Comparison of ENCODE assay signal across 19 cellular contexts in genomic region chr12:112375105-112375504, GRCh38. TPM values are rescaled to one million over a fixed set of nuclear protein-coding genes. Genes with fewer than 3 reads are reported as not detected.
DNase-seq lines count a peak whose midpoint lies in the region; ATAC-seq, FAIRE-seq and TF ChIP-seq lines count a peak whose summit lies in the region.
"Had no signal": no experiment of that assay in that cellular context is flagged by ENCODE, and none has a peak within 500 bp of the region (broad histone marks: within the 10 kb centered on the region; RNA-seq: fewer than 3 reads in every experiment).

No MANE protein-coding gene starts in this region.

- no peak overlapping the region for H3K4me2 ChIP-seq in GM12878 (ENCODE audit: control insufficient read depth, insufficient read depth)

- WGBS in GM12878 (ENCODE audit: insufficient coverage, insufficient replicate concordance, low lambda C conversion rate, missing lambda C conversion rate): 99% methylated on average over 5 of the region's 5 CpGs

- H3K9ac ChIP-seq in GM12878 (ENCODE audit: control insufficient read depth, insufficient read depth, low read length): no peak overlapping the region

- POLR2A ChIA-PET in HEK293 (lab: Yijun Ruan, JAX) (no interaction called here), GM12878 (lab: Charles Lee) (no interaction called here)

- H3K9me3 ChIP-seq in HEK293 (ENCODE audit: control insufficient read depth, insufficient read depth, low read depth, low read length): no peaks in the 10 kb centered on the region
- H3K9me3 ChIP-seq in GM12878 (replicated peaks; ENCODE audit: control insufficient read depth, insufficient read depth, low read length): no peaks in the 10 kb centered on the region; the same call in 2 of the 3 replicates
- H3K9me3 ChIP-seq: upper lobe of left lung had no signal

- ATAC-seq in GM12878 (no peak), GM19328 (IDR thresholded peaks at IDR 0.05; ENCODE audit: unreplicated experiment) (no peak)
- ATAC-seq: CD8-positive, alpha-beta T cell; T-helper 17 cell had no signal

- intact Hi-C loops in GM12878 (cut with micrococcal nuclease; ENCODE audit: unreplicated experiment): no loop called here

- no peak overlapping the region for H2AFZ ChIP-seq in GM12878 (ENCODE audit: control insufficient read depth, low read depth, low read length)

- CTCF ChIA-PET in HEK293 (lab: Yijun Ruan, JAX): no interaction called here
- CTCF ChIA-PET in GM12878 (lab: Yijun Ruan, JAX): no interaction called here

- DNase-seq in NCI-H1105 treated with DMSO at 0.1 percent for 48 hours (lab: John Stamatoyannopoulos, UW) (peak; percentile 15), GM12878 (ENCODE audit: low read depth, low spot score) (no peak), NCI-H2107 treated with DMSO at 0.1 percent for 48 hours (lab: John Stamatoyannopoulos, UW; ENCODE audit: unreplicated experiment) (no peak), activated T-cell treated with anti-CD3 and anti-CD28 coated beads for 4 hours (no peak)
- DNase-seq: activated CD4-positive, alpha-beta T cell treated with anti-CD3 and anti-CD28 coated beads, Interleukin-2, amount 10 ng/mL, durations not matched to agents 7 days and 5 days; activated naive CD8-positive, alpha-beta T cell treated with anti-CD3 and anti-CD28 coated beads, Interleukin-2, amount 10 ng/mL, durations not matched to agents 7 days and 5 days; CD8-positive, alpha-beta T cell; effector CD8-positive, alpha-beta T cell; KBM-7; MV-4-11; NCI-H187 treated with DMSO at 0.1 percent for 48 hours; NCI-H524 treated with DMSO at 0.1 percent for 48 hours; occipital lobe; retina; SJCRH30; T-helper 17 cell; upper lobe of left lung had no signal

- FAIRE-seq in GM12878 (lab: Jason Lieb, UNC): no peak

- RAD21 ChIA-PET in GM12878 (lab: Charles Lee; ENCODE audit: unreplicated experiment): no interaction called here

- H3K36me3 ChIP-seq in HEK293 (ENCODE audit: control insufficient read depth in 2 of 2, insufficient read depth in 1 of 2, low read length in 2 of 2): no peaks in the 10 kb centered on the region; a peak in 1 of 3 replicates
- no peaks in the 10 kb centered on the region; a peak in 1 of 4 replicates for H3K36me3 ChIP-seq in GM12878 (ENCODE audit: control insufficient read depth in 2 of 2, insufficient read depth in 2 of 2, low read length in 1 of 2)
- H3K36me3 ChIP-seq: SJCRH30, upper lobe of left lung had no signal

- no peaks in the 10 kb centered on the region for H4K20me1 ChIP-seq in GM12878 (ENCODE audit: control insufficient read depth, insufficient read depth)

- H3K27ac ChIP-seq in HEK293 (ENCODE audit: extremely low read depth, low read depth, low read length): no peak overlapping the region
- H3K27ac ChIP-seq in GM12878 (ENCODE audit: control insufficient read depth, insufficient read depth): no peak overlapping the region
- H3K27ac ChIP-seq: SJCRH30, upper lobe of left lung had no signal

- in situ Hi-C loops in GM12878 (cut with MboI): no loop called here

- H3K4me3 ChIP-seq in HEK293 (ENCODE audit: low read depth, low read length): no peak overlapping the region
- H3K4me3 ChIP-seq in GM12878: no peak overlapping the region
- H3K4me3 ChIP-seq: SJCRH30, upper lobe of left lung had no signal

- H3K79me2 ChIP-seq in GM12878 (ENCODE audit: control insufficient read depth, insufficient read depth, low read length): peaks cover 57% of the 10 kb centered on the region

- no peak for TF ChIP-seq POLR2A in GM12878 (IDR thresholded peaks at IDR 0.05; ENCODE audit: low read depth, low read length)

- SMC1A ChIA-PET in GM12878 (lab: Charles Lee; ENCODE audit: uncharacterized antibody, unreplicated experiment): interaction anchor here (1.0 kb wide), 1 partner anchor 22 kb away, joined by 4 read pairs; no protein-coding TSS in a partner anchor

- H3K27me3 ChIP-seq in GM12878 (replicated peaks in 1 of 2; ENCODE audit: control insufficient read depth in 2 of 2, insufficient read depth in 2 of 2, low read length in 1 of 2): no peaks in the 10 kb centered on the region
- H3K27me3 ChIP-seq: SJCRH30, upper lobe of left lung had no signal

- no peak for TF ChIP-seq EP300 in GM12878 (IDR thresholded peaks at IDR 0.05; ENCODE audit: borderline replicate concordance in 1 of 2, control insufficient read depth in 1 of 2, low read depth in 2 of 2, low read length in 2 of 2)

- TF ChIP-seq RAD21 in GM12878 (IDR thresholded peaks at IDR 0.05; ENCODE audit: insufficient read depth, low read depth, low read length): no peak

- H3K4me1 ChIP-seq in HEK293 (ENCODE audit: control insufficient read depth, insufficient read depth, low read length) (peaks cover 11% of the 10 kb centered on the region), GM12878 (ENCODE audit: control insufficient read depth, insufficient read depth, low read length) (peaks cover 5% of the 10 kb centered on the region; the same call in 1 of the 2 replicates)
- H3K4me1 ChIP-seq: SJCRH30 had no signal

- BruUV-seq in GM12878 (replicated peaks; lab: Mats Ljungman, UMichigan): TSS peak; percentile 3

- TF ChIP-seq CTCF in HEK293 (tag by site-specific recombination; IDR thresholded peaks at IDR 0.05) (no peak), GM12878 (IDR thresholded peaks at IDR 0.05 in 2 of 3, conservative IDR thresholded peaks at IDR 0.05 in 1 of 3; ENCODE audit: control insufficient read depth in 2 of 3, extremely low read depth in 1 of 3, insufficient read depth in 1 of 3, low read depth in 3 of 3, low read length in 3 of 3) (no peak)

TF ChIP-seq in GM12878, 131 proteins besides CTCF, POLR2A, EP300 and RAD21 (continues in another document):
- TF ChIP-seq HDGF (IDR thresholded peaks at IDR 0.05): no peak
- TF ChIP-seq CREM (IDR thresholded peaks at IDR 0.05; ENCODE audit: low read depth): no peak

RNA-seq across cellular contexts. Expression of gene HECTD4, which starts 7.1 kb away (rescaled TPM):
- 225 and 244 TPM in 2 replicates for total RNA-seq in GM12878 (2013; cell fraction: nucleolus; rRNA removed)
- total RNA-seq in GM12878 (2014; rRNA removed) (20.1 and 20.4 TPM in 2 replicates), GM12878 (2014; rRNA removed; fragmentation: Illumina TruSeq; extraction: Trizol) (17.5 and 19.1 TPM in 2 replicates), GM12878 (2021) (39.9 and 43.9 TPM in 2 replicates)
- 8.5 TPM for polyA plus RNA-seq in GM12878 (2011; ENCODE audit: low read depth)
- polyA plus RNA-seq in GM12878 (2011; rRNA removed) (10.6 and 11.9 TPM in 2 replicates), GM12878 (2014; fragmentation: Illumina TruSeq; extraction: Trizol) (18.4 and 20.0 TPM in 2 replicates), GM12878 (2014; fragmentation: Nextera tagmentation; extraction: Ambion mirVana) (10 to 100 TPM in 1 of 2 experiments, 1 to 10 TPM in 1; 5.8 to 17.1 TPM), GM12878 (2014; rRNA removed) (27.2 and 27.7 TPM in 2 replicates), GM12878 (2016; fragmentation: Nextera tagmentation; extraction: Ambion mirVana) (10 to 100 TPM; 17.4 to 18.3 TPM)
- 8.4 and 9.0 TPM in 2 replicates for polyA plus RNA-seq in GM12878 (2011; cell fraction: cytosol; rRNA removed)
- 52.4 and 62.5 TPM in 2 replicates for polyA plus RNA-seq in GM12878 (2011; cell fraction: nucleus; rRNA removed)
- 21.1 and 23.8 TPM in 2 replicates for polyA plus RNA-seq in GM12878 (2012)
- 52.5 and 59.6 TPM in 2 replicates for polyA minus RNA-seq in GM12878 (2011; rRNA and poly(A)+ RNA removed)
- polyA minus RNA-seq in GM12878 (2011; cell fraction: cytosol; rRNA and poly(A)+ RNA removed): 15.4 and 17.7 TPM in 2 replicates
- 56.3 and 84.3 TPM in 2 replicates for polyA minus RNA-seq in GM12878 (2011; cell fraction: nucleus; rRNA and poly(A)+ RNA removed)

RNA-seq across cellular contexts. Expression of gene RPL6, which starts 34.3 kb away (rescaled TPM):
- 391 and 401 TPM in 2 replicates for total RNA-seq in GM12878 (2013; cell fraction: nucleolus; rRNA removed)
- 2,056 and 2,150 TPM in 2 replicates for total RNA-seq in GM12878 (2014; rRNA removed)
- 3,315 and 3,434 TPM in 2 replicates for total RNA-seq in GM12878 (2014; rRNA removed; fragmentation: Illumina TruSeq; extraction: Trizol)
- total RNA-seq in GM12878 (2021): 2,327 and 2,384 TPM in 2 replicates
- 3,955 TPM for polyA plus RNA-seq in GM12878 (2011; ENCODE audit: low read depth)
- polyA plus RNA-seq in GM12878 (2011; rRNA removed): 2,686 and 3,119 TPM in 2 replicates
- 1,825 and 1,843 TPM in 2 replicates for polyA plus RNA-seq in GM12878 (2011; cell fraction: cytosol; rRNA removed)
- 658 and 690 TPM in 2 replicates for polyA plus RNA-seq in GM12878 (2011; cell fraction: nucleus; rRNA removed)
- 3,096 and 3,407 TPM in 2 replicates for polyA plus RNA-seq in GM12878 (2012)
- 3,690 and 4,950 TPM in 2 replicates for polyA plus RNA-seq in GM12878 (2014; fragmentation: Illumina TruSeq; extraction: Trizol)
- 1,000 to 10,000 TPM; 1,828 to 2,204 TPM for polyA plus RNA-seq in GM12878 (2014; fragmentation: Nextera tagmentation; extraction: Ambion mirVana)
- polyA plus RNA-seq in GM12878 (2014; rRNA removed): 2,258 and 2,542 TPM in 2 replicates
- polyA plus RNA-seq in GM12878 (2016; fragmentation: Nextera tagmentation; extraction: Ambion mirVana): 100 to 1,000 TPM; 801 to 823 TPM
- polyA minus RNA-seq in GM12878 (2011; rRNA and poly(A)+ RNA removed): 401 and 520 TPM in 2 replicates
- polyA minus RNA-seq in GM12878 (2011; cell fraction: cytosol; rRNA and poly(A)+ RNA removed): 251 and 289 TPM in 2 replicates
- polyA minus RNA-seq in GM12878 (2011; cell fraction: nucleus; rRNA and poly(A)+ RNA removed): 118 and 169 TPM in 2 replicates

RNA-seq across cellular contexts. Expression of gene PTPN11, which starts 43.6 kb away (rescaled TPM):
- total RNA-seq in GM12878 (2013; cell fraction: nucleolus; rRNA removed): 33.7 and 35.2 TPM in 2 replicates
- total RNA-seq in GM12878 (2014; rRNA removed) (43.7 and 49.9 TPM in 2 replicates), GM12878 (2014; rRNA removed; fragmentation: Illumina TruSeq; extraction: Trizol) (68.8 and 70.0 TPM in 2 replicates), GM12878 (2021) (84.9 and 85.2 TPM in 2 replicates)
- 15.9 TPM for polyA plus RNA-seq in GM12878 (2011; ENCODE audit: low read depth)
- polyA plus RNA-seq in GM12878 (2011; rRNA removed) (64.5 and 101 TPM in 2 replicates), GM12878 (2014; fragmentation: Illumina TruSeq; extraction: Trizol) (56.6 and 62.8 TPM in 2 replicates), GM12878 (2014; fragmentation: Nextera tagmentation; extraction: Ambion mirVana) (10 to 100 TPM; 14.6 to 23.2 TPM), GM12878 (2014; rRNA removed) (31.8 and 35.1 TPM in 2 replicates), GM12878 (2016; fragmentation: Nextera tagmentation; extraction: Ambion mirVana) (10 to 100 TPM; 60.6 to 68.2 TPM)
- polyA plus RNA-seq in GM12878 (2011; cell fraction: cytosol; rRNA removed): 43.2 and 45.9 TPM in 2 replicates
- polyA plus RNA-seq in GM12878 (2011; cell fraction: nucleus; rRNA removed): 19.4 and 26.1 TPM in 2 replicates
- polyA plus RNA-seq in GM12878 (2012): 23.9 and 28.6 TPM in 2 replicates
- polyA minus RNA-seq in GM12878 (2011; rRNA and poly(A)+ RNA removed): 93.5 and 95.2 TPM in 2 replicates
- 36.6 and 48.3 TPM in 2 replicates for polyA minus RNA-seq in GM12878 (2011; cell fraction: cytosol; rRNA and poly(A)+ RNA removed)
- 8.7 and 15.7 TPM in 2 replicates for polyA minus RNA-seq in GM12878 (2011; cell fraction: nucleus; rRNA and poly(A)+ RNA removed)
